ENCODE assay signal across 8 cellular contexts in the genomic region with DNA sequence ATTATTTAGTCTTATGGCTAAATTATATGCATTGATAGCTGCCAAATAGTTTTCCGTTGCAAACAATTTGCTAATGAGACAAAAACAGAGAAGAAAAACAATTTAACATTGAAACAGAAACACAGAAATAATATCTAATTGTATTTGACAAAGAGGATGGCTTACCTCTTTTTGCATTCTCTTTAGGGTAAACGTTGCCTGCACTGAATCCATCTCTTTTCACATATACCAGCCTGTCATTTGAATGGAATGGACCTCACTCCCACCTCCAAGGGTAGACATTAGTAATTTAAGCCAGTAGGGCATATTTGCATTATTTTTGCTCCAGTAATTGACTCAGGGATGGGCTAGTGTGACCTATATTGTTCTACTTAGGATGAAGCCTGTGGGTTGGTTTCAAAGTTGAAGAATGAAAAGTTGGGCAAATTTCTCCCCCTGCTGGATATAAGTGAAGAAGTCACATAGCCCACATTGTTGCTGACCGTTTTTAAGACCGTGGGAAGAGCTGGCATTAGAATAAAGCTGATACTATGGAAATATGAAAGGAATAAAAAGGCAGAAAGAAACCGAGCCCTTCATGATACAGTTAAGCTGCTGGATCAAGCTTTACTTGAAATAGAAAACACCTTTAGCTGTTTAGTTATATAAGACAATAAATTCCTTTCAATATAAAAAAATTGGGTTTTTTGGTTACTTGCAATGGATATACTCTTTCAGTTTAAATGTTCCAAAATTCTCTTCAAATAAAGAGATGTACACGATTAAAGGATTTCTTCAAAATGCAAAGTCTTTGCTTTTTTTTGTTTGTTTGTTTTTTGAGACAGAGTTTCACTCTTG. TPM values are rescaled to one million over a fixed set of nuclear protein-coding genes. Genes with fewer than 3 reads are reported as not detected.
DNase-seq lines count a peak whose midpoint lies in the region; ATAC-seq and TF ChIP-seq lines count a peak whose summit lies in the region.

No MANE protein-coding gene starts in this region.

- BruUV-seq in OCI-LY7 (replicated peaks; lab: Mats Ljungman, UMichigan) = no TSS peak

- no peaks in the 10 kb centered on the region for H3K9me2 ChIP-seq in OCI-LY7 (ENCODE audit: insufficient read depth, low read length)

- intact Hi-C loops in OCI-LY7 (cut with micrococcal nuclease; ENCODE audit: unreplicated experiment) = loop anchor here (1.0 to 5.0 kb wide), 3 partner anchors 78 to 218 kb away; no protein-coding TSS in a partner anchor
- intact Hi-C loops in colonic mucosa (cut with DNase I) = loop anchor here (5.0 to 10.0 kb wide), 2 partner anchors 140 to 213 kb away; no protein-coding TSS in a partner anchor
- intact Hi-C loops in lower lobe of right lung (cut with DNase I) = no loop called here

- CTCF ChIA-PET in AG04450 (lab: Charles Lee) = interaction anchor here (0.5 to 3.7 kb wide), 53 partner anchors 15 to 762 kb away, joined by 3 to 55 read pairs (median 4); partner anchors contain the start of genes CCPG1, PIERCE2, PIGB and PIGBOS1
- CTCF ChIA-PET in OCI-LY7 (lab: Charles Lee; ENCODE audit: unreplicated experiment) = interaction anchor here (0.6 to 1.1 kb wide), 4 partner anchors 99 to 217 kb away, joined by 3 to 6 read pairs (median 4); no protein-coding TSS in a partner anchor

- no peaks in the 10 kb centered on the region for H3K4me1 ChIP-seq in OCI-LY7 (ENCODE audit: insufficient read depth, low read length, poor library complexity, severe bottlenecking)
- H3K4me1 ChIP-seq in colonic mucosa = no peaks in the 10 kb centered on the region
- H3K4me1 ChIP-seq in lower lobe of right lung = no peaks in the 10 kb centered on the region

- no peaks in the 10 kb centered on the region for H3K79me2 ChIP-seq in OCI-LY7 (ENCODE audit: insufficient read depth, low read depth, low read length)

- H4K20me1 ChIP-seq in OCI-LY7 (ENCODE audit: insufficient read depth, low read length) = no peaks in the 10 kb centered on the region

- H3K9me3 ChIP-seq in AG04450 (ENCODE audit: control insufficient read depth, insufficient read depth, low read length) (no peaks in the 10 kb centered on the region; the same call in 1 of the 2 replicates), OCI-LY7 (ENCODE audit: low read length) (no peaks in the 10 kb centered on the region), colonic mucosa (no peaks in the 10 kb centered on the region), lower lobe of right lung (no peaks in the 10 kb centered on the region)

- H3K4me3 ChIP-seq in AG04450 (ENCODE audit: low read depth, low read length) (no peak overlapping the region), OCI-LY7 (ENCODE audit: low read depth, low read length, poor library complexity, severe bottlenecking) (no peak overlapping the region), colonic mucosa (no peak overlapping the region), lower lobe of right lung (no peak overlapping the region)

- H3K4me2 ChIP-seq in OCI-LY7 (ENCODE audit: low read length) = no peak overlapping the region

- TF ChIP-seq CTCF in AG04450 (IDR thresholded peaks at IDR 0.05; ENCODE audit: low read depth, low read length) = peak; percentile 75
- TF ChIP-seq CTCF in OCI-LY7 (conservative IDR thresholded peaks at IDR 0.05; ENCODE audit: low read length) = peak; percentile 85
- TF ChIP-seq CTCF in colonic mucosa (IDR thresholded peaks at IDR 0.05) = peak; percentile 48
- TF ChIP-seq CTCF in lower lobe of right lung (IDR thresholded peaks at IDR 0.05) = peak; percentile 50

- DNase-seq in AG04450 (ENCODE audit: low read depth, low spot score) = peak; percentile 37
- DNase-seq in GM04504 (ENCODE audit: low read depth) = peak; percentile 21
- DNase-seq in OCI-LY7 (ENCODE audit: low spot score) = peak; percentile 63
- DNase-seq in colonic mucosa = peak; percentile 26
- no peak for DNase-seq in lower lobe of right lung
- no peak for DNase-seq in mucosa of gallbladder (ENCODE audit: low spot score)
- DNase-seq in activated effector memory CD4-positive, alpha-beta T cell treated with Interleukin-2 at 50 U/mL for 16 hours = no peak

- ATAC-seq in HG03135 (IDR thresholded peaks at IDR 0.05; ENCODE audit: unreplicated experiment) (peak; percentile 74), lower lobe of right lung (peak; percentile 68 to 74)

- H3K36me3 ChIP-seq in OCI-LY7 (ENCODE audit: insufficient read depth, low read length) (no peaks in the 10 kb centered on the region), colonic mucosa (no peaks in the 10 kb centered on the region), lower lobe of right lung (no peaks in the 10 kb centered on the region)

- H3K27ac ChIP-seq in AG04450 (ENCODE audit: low read depth, low read length) (no peak overlapping the region), OCI-LY7 (ENCODE audit: low read depth, low read length, poor library complexity, severe bottlenecking) (no peak overlapping the region), colonic mucosa (no peak overlapping the region), lower lobe of right lung (no peak overlapping the region)

- H3K27me3 ChIP-seq in AG04450 (ENCODE audit: control insufficient read depth, insufficient read depth, low read length) = no peaks in the 10 kb centered on the region
- no peaks in the 10 kb centered on the region for H3K27me3 ChIP-seq in colonic mucosa
- H3K27me3 ChIP-seq in lower lobe of right lung (ENCODE audit: low read depth) = no peaks in the 10 kb centered on the region

- no peak overlapping the region for H2AFZ ChIP-seq in OCI-LY7 (ENCODE audit: low read length)

- H3K9ac ChIP-seq in colonic mucosa (ENCODE audit: low read depth in 2 of 2, low read length in 2 of 2) = no peak overlapping the region

- POLR2A ChIA-PET in AG04450 (lab: Yijun Ruan, JAX) (no interaction called here), OCI-LY7 (lab: Charles Lee) (interaction anchor here (0.6 to 1.4 kb wide), 2 partner anchors 14 to 427 kb away, joined by 3 read pairs; no protein-coding TSS in a partner anchor)

RNA-seq across cellular contexts. Expression of gene PIERCE2, which starts 26.9 kb away (rescaled TPM):
- polyA plus RNA-seq in AG04450 (2011; rRNA removed) = 2.1 and 3.0 TPM in 2 replicates
- 0.52 TPM in 1 of 2 replicates, not detected in the other for polyA minus RNA-seq in AG04450 (2011; rRNA and poly(A)+ RNA removed)
- 0.51 and 1.3 TPM in 2 replicates for total RNA-seq in OCI-LY7 (2014; rRNA removed; shearing (Covaris generic))
- total RNA-seq in OCI-LY7 (2022) = 2.1 and 3.1 TPM in 2 replicates
- total RNA-seq in colonic mucosa = 10 to 100 TPM in 1 of 2 donors, 1 to 10 TPM in 1; 5.8 to 11.4 TPM
- 2.7 TPM for total RNA-seq in lower lobe of right lung
- 7.5 TPM for total RNA-seq in mucosa of gallbladder

RNA-seq across cellular contexts. Expression of gene CCPG1, which starts 27.0 kb away (rescaled TPM):
- polyA plus RNA-seq in AG04450 (2011; rRNA removed) = 32.0 and 43.7 TPM in 2 replicates
- polyA minus RNA-seq in AG04450 (2011; rRNA and poly(A)+ RNA removed) = 13.5 and 24.2 TPM in 2 replicates
- total RNA-seq in OCI-LY7 (2014; rRNA removed; shearing (Covaris generic)) = 9.2 and 9.8 TPM in 2 replicates
- total RNA-seq in OCI-LY7 (2022) (26.0 and 32.6 TPM in 2 replicates), colonic mucosa (10 to 100 TPM; 57.9 to 71.7 TPM), lower lobe of right lung (104 TPM), mucosa of gallbladder (120 TPM)

Comparison
In these comparisons a context has a peak if more than half of its experiments do, and no peak if none do; other contexts are left out.
1. DNase-seq: peak in AG04450 (single experiment), GM04504 (single experiment), OCI-LY7 (single experiment) and colonic mucosa (single experiment); none in lower lobe of right lung (single experiment), mucosa of gallbladder (single experiment) and activated effector memory CD4-positive, alpha-beta T cell treated with Interleukin-2 at 50 U/mL for 16 hours (single experiment).
2. Peak in every context shown above with its lines, with median percentiles within 50 percentile points of each other: CTCF ChIP-seq.